19 cellular contexts compared by ENCODE assay signal in the genomic region with DNA sequence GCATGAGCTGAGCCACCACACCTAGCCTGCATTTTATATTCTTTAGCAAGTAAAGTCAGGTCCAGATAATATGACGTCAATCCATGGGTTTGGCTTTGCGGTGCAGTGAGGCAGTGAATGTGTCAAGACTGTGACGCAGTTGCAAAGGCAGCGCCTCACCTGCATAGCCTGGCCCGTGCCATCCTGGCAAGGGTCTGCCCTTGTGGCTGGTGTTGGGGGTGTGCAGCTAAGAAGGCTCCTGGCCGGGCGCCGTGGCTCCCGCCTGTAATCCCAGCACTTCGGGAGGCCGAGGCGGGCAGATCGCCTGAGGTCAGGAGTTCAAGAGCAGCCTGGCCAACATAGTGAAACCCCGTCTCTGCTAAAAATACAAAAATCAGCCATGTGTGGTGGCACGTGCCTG. TPM values are rescaled to one million over a fixed set of nuclear protein-coding genes. Genes with fewer than 3 reads are reported as not detected.
A peak's percentile ranks its signal among the peaks of the same experiment; 100 is the strongest.
DNase-seq lines count a peak whose midpoint lies in the region; ATAC-seq and TF ChIP-seq lines count a peak whose summit lies in the region.
"Had no signal": no experiment of that assay in that cellular context is flagged by ENCODE, and none has a peak within 500 bp of the region (broad histone marks: within the 10 kb centered on the region; RNA-seq: fewer than 3 reads in every experiment).

No MANE protein-coding gene starts in this region.

- H3K36me3 ChIP-seq in psoas muscle (ENCODE audit: insufficient read depth in 1 of 2, low read depth in 1 of 2), result peaks cover 4 to 99% of the 10 kb centered on the region in 2 donors

- no peaks in the 10 kb centered on the region for H3K9me3 ChIP-seq in psoas muscle

- peaks cover 34% of the 10 kb centered on the region for H3K4me1 Mint-ChIP-seq in activated naive CD8-positive, alpha-beta T cell (ENCODE audit: low read depth)
- peaks cover 34% of the 10 kb centered on the region for H3K4me1 Mint-ChIP-seq in activated naive CD8-positive, alpha-beta T cell treated with anti-CD3 and anti-CD28 coated beads for 36 hours
- peaks cover 2% of the 10 kb centered on the region for H3K4me1 Mint-ChIP-seq in endothelial cell (ENCODE audit: unreplicated experiment)

- H3K4me1 ChIP-seq in psoas muscle, result peaks cover 55% of the 10 kb centered on the region

- peak overlapping the region; percentile 98 for H3K27ac ChIP-seq in psoas muscle

- no peak overlapping the region for H3K4me3 ChIP-seq in psoas muscle

- H3K27ac Mint-ChIP-seq in activated naive CD8-positive, alpha-beta T cell, result peak overlapping the region; percentile 64
- no peak overlapping the region for H3K27ac Mint-ChIP-seq in activated naive CD8-positive, alpha-beta T cell treated with anti-CD3 and anti-CD28 coated beads for 36 hours
- no peak overlapping the region for H3K27ac Mint-ChIP-seq in endothelial cell (ENCODE audit: unreplicated experiment)
- H3K27ac Mint-ChIP-seq: CD4-positive, alpha-beta T cell; H9 had no signal

- peaks cover 4% of the 10 kb centered on the region for H3K36me3 Mint-ChIP-seq in activated naive CD8-positive, alpha-beta T cell
- peaks cover 50% of the 10 kb centered on the region for H3K36me3 Mint-ChIP-seq in activated naive CD8-positive, alpha-beta T cell treated with anti-CD3 and anti-CD28 coated beads for 36 hours
- H3K36me3 Mint-ChIP-seq in endothelial cell (ENCODE audit: low read depth, unreplicated experiment), result peaks cover 53% of the 10 kb centered on the region

- DNase-seq in activated naive CD8-positive, alpha-beta T cell treated with anti-CD3 and anti-CD28 coated beads for 36 hours, result no peak
- DNase-seq in psoas muscle, result no peak
- no peak for DNase-seq in left ventricle myocardium superior
- no peak for DNase-seq in SIG-M5 treated with dmso at 0.1 percent for 504 hours (lab: John Stamatoyannopoulos, UW; ENCODE audit: unreplicated experiment)
- no peak for DNase-seq in endothelial cell (ENCODE audit: low spot score)
- DNase-seq: Calu3; CD4-positive, alpha-beta T cell; DMS53; H9; KBM-7; NCI-H1417 treated with DMSO at 0.1 percent for 48 hours; NCI-H1930; NCI-H446; NK-92 treated with Interleukin-12 subunit alpha and Interleukin-12 subunit beta, amount 100 ng/mL, for 24 hours; SIG-M5 had no signal

- TF ChIP-seq CTCF in psoas muscle (IDR thresholded peaks at IDR 0.05) (no peak), endothelial cell (IDR thresholded peaks at IDR 0.05; ENCODE audit: unreplicated experiment) (no peak)

- WGBS in psoas muscle, 3 donors, result 59 to 66% (median 64%) methylated on average over 15 of the region's 15 CpGs

- no peaks in the 10 kb centered on the region for H3K9me3 Mint-ChIP-seq in activated naive CD8-positive, alpha-beta T cell (ENCODE audit: low read depth)
- no peaks in the 10 kb centered on the region for H3K9me3 Mint-ChIP-seq in activated naive CD8-positive, alpha-beta T cell treated with anti-CD3 and anti-CD28 coated beads for 36 hours
- H3K9me3 Mint-ChIP-seq in endothelial cell (ENCODE audit: unreplicated experiment), result no peaks in the 10 kb centered on the region
- H3K9me3 Mint-ChIP-seq: CD4-positive, alpha-beta T cell; H9 had no signal

- H3K27me3 ChIP-seq in psoas muscle (ENCODE audit: insufficient read depth in 3 of 3, low read length in 2 of 3), result no peaks in the 10 kb centered on the region

- no peak overlapping the region for H3K4me3 Mint-ChIP-seq in activated naive CD8-positive, alpha-beta T cell
- no peak overlapping the region for H3K4me3 Mint-ChIP-seq in activated naive CD8-positive, alpha-beta T cell treated with anti-CD3 and anti-CD28 coated beads for 36 hours
- H3K4me3 Mint-ChIP-seq in endothelial cell (ENCODE audit: unreplicated experiment), result no peak overlapping the region
- H3K4me3 Mint-ChIP-seq: H9 had no signal

- peak; percentile 13 for ATAC-seq in esophagus mucosa
- ATAC-seq in psoas muscle, result no peak
- ATAC-seq in left ventricle myocardium superior, result no peak
- ATAC-seq in HG03039 (IDR thresholded peaks at IDR 0.05; ENCODE audit: unreplicated experiment), result no peak

- H3K27me3 Mint-ChIP-seq in activated naive CD8-positive, alpha-beta T cell, result no peaks in the 10 kb centered on the region
- no peaks in the 10 kb centered on the region for H3K27me3 Mint-ChIP-seq in activated naive CD8-positive, alpha-beta T cell treated with anti-CD3 and anti-CD28 coated beads for 36 hours
- H3K27me3 Mint-ChIP-seq in endothelial cell (ENCODE audit: unreplicated experiment), result peaks cover 10% of the 10 kb centered on the region
- H3K27me3 Mint-ChIP-seq: CD4-positive, alpha-beta T cell had no signal

- intact Hi-C loops in psoas muscle (cut with DNase I) (no loop called here), left ventricle myocardium superior (cut with micrococcal nuclease) (no loop called here)

RNA-seq across cellular contexts. Expression of gene PDF, which starts 7.0 kb away (rescaled TPM):
- total RNA-seq in activated naive CD8-positive, alpha-beta T cell treated with anti-CD3 and anti-CD28 coated beads for 36 hours, result 10 to 100 TPM; 33.0 to 36.4 TPM
- total RNA-seq in esophagus mucosa (11.3 TPM), psoas muscle (10 to 100 TPM in 2 of 4 donors, 1 to 10 TPM in 2; 8.7 to 16.4 (median 11.0) TPM), left ventricle myocardium superior (7.2 TPM), endothelial cell (ENCODE audit: unreplicated experiment) (11.4 TPM)
- polyA plus RNA-seq in psoas muscle, result 10 to 100 TPM in 1 of 3 donors, 1 to 10 TPM in 2; 6.8 to 19.8 (median 7.8) TPM

RNA-seq across cellular contexts. Expression of gene VPS4A, which starts 12.3 kb away (rescaled TPM):
- 10 to 100 TPM; 27.0 to 28.6 TPM for total RNA-seq in activated naive CD8-positive, alpha-beta T cell treated with anti-CD3 and anti-CD28 coated beads for 36 hours
- 21.0 TPM for total RNA-seq in esophagus mucosa
- 10 to 100 TPM; 46.2 to 60.6 (median 55.5) TPM for total RNA-seq in psoas muscle
- polyA plus RNA-seq in psoas muscle, result 10 to 100 TPM; 38.1 to 76.2 (median 56.5) TPM
- total RNA-seq in left ventricle myocardium superior, result 30.3 TPM
- total RNA-seq in endothelial cell (ENCODE audit: unreplicated experiment), result 36.3 TPM

RNA-seq across cellular contexts. Expression of gene COG8, which starts 15.9 kb away (rescaled TPM):
- total RNA-seq in activated naive CD8-positive, alpha-beta T cell treated with anti-CD3 and anti-CD28 coated beads for 36 hours, result 10 to 100 TPM; 30.2 to 31.8 TPM
- 18.4 TPM for total RNA-seq in esophagus mucosa
- total RNA-seq in psoas muscle, result 10 to 100 TPM; 28.3 to 36.5 (median 35.4) TPM
- 10 to 100 TPM; 16.7 to 25.3 (median 22.6) TPM for polyA plus RNA-seq in psoas muscle
- total RNA-seq in left ventricle myocardium superior, result 25.9 TPM
- total RNA-seq in endothelial cell (ENCODE audit: unreplicated experiment), result 33.1 TPM

RNA-seq across cellular contexts. Expression of gene NIP7, which starts 16.1 kb away (rescaled TPM):
- 10 to 100 TPM; 70.1 to 73.2 TPM for total RNA-seq in activated naive CD8-positive, alpha-beta T cell treated with anti-CD3 and anti-CD28 coated beads for 36 hours
- 29.0 TPM for total RNA-seq in esophagus mucosa
- 10 to 100 TPM; 12.8 to 24.8 (median 16.6) TPM for total RNA-seq in psoas muscle
- polyA plus RNA-seq in psoas muscle, result 10 to 100 TPM in 2 of 3 donors, 1 to 10 TPM in 1; 9.2 to 21.1 (median 15.6) TPM
- 8.0 TPM for total RNA-seq in left ventricle myocardium superior
- total RNA-seq in endothelial cell (ENCODE audit: unreplicated experiment), result 34.4 TPM

RNA-seq across cellular contexts. Expression of gene TMED6, which starts 28.2 kb away (rescaled TPM):
- 1 to 10 TPM in 1 of 2 experiments, under 1 TPM in 1; 0.70 to 1.2 TPM for total RNA-seq in activated naive CD8-positive, alpha-beta T cell treated with anti-CD3 and anti-CD28 coated beads for 36 hours
- 0.52 TPM for total RNA-seq in esophagus mucosa
- total RNA-seq in psoas muscle, result under 1 TPM in 2 of 4 donors, not detected in 2; 0.26 to 0.34 TPM
- polyA plus RNA-seq in psoas muscle, result under 1 TPM in 2 of 3 donors, not detected in 1; 0.09 to 0.13 TPM
- not detected for total RNA-seq in left ventricle myocardium superior
- 1.2 TPM for total RNA-seq in endothelial cell (ENCODE audit: unreplicated experiment)
- total RNA-seq: RPMI7951 had no signal
